27 cellular contexts compared by ENCODE assay signal in genomic region chr2:235864311-235864710, GRCh38.
"Had no signal": no experiment of that assay in that cellular context is flagged by ENCODE, and none has a peak within 500 bp of the region (broad histone marks: within the 10 kb centered on the region; RNA-seq: fewer than 3 reads in every experiment).

No MANE protein-coding gene starts in this region.

- H3K4me1 Mint-ChIP-seq: naive thymus-derived CD8-positive, alpha-beta T cell had no signal

- H3K27ac ChIP-seq: cardiac muscle cell, esophagus muscularis mucosa, heart right ventricle, left lung, lower lobe of right lung, right lobe of liver, skin epidermis, thoracic aorta, uterus had no signal

- H3K4me3 Mint-ChIP-seq: activated CD4-positive, alpha-beta memory T cell treated with anti-CD3 and anti-CD28 coated beads for 36 hours; activated T-cell treated with anti-CD3 and anti-CD28 coated beads, Interleukin-2, amount 50 U/mL, for 24 hours; endodermal cell; naive thymus-derived CD8-positive, alpha-beta T cell; stimulated activated naive CD8-positive, alpha-beta T cell treated with anti-CD3 and anti-CD28 coated beads, Interleukin-15, Interleukin-2, amounts not matched to agents 100 ng/mL and 50 ng/mL, for 24 hours; T-helper 2 cell treated with Interferon-gamma antibody and Interleukin-4, amounts not matched to agents 5 μg/mL and 100 μg/mL, for 36 hours had no signal

- H3K4me3 ChIP-seq: cardiac muscle cell, esophagus muscularis mucosa, heart right ventricle, left lung, lower lobe of right lung, right lobe of liver, skin epidermis, thoracic aorta, uterus had no signal

- H3K9me3 Mint-ChIP-seq: activated CD4-positive, alpha-beta memory T cell treated with anti-CD3 and anti-CD28 coated beads for 36 hours; activated T-cell treated with anti-CD3 and anti-CD28 coated beads, Interleukin-2, amount 50 U/mL, for 24 hours; endodermal cell; T-helper 2 cell treated with Interferon-gamma antibody and Interleukin-4, amounts not matched to agents 5 μg/mL and 100 μg/mL, for 36 hours had no signal

- H3K36me3 Mint-ChIP-seq: activated CD4-positive, alpha-beta memory T cell treated with anti-CD3 and anti-CD28 coated beads for 36 hours; naive thymus-derived CD8-positive, alpha-beta T cell had no signal

- H3K4me1 ChIP-seq: left lung, lower lobe of right lung, right lobe of liver, uterus had no signal

- H3K36me3 ChIP-seq: cardiac muscle cell, esophagus muscularis mucosa, heart right ventricle, left lung, lower lobe of right lung, right lobe of liver, thoracic aorta, uterus had no signal

- ATAC-seq: heart right ventricle; left lung; lower lobe of right lung; naive thymus-derived CD8-positive, alpha-beta T cell; right lobe of liver had no signal

- H3K27ac Mint-ChIP-seq: activated CD4-positive, alpha-beta memory T cell treated with anti-CD3 and anti-CD28 coated beads for 36 hours; activated T-cell treated with anti-CD3 and anti-CD28 coated beads, Interleukin-2, amount 50 U/mL, for 24 hours; endodermal cell; naive thymus-derived CD8-positive, alpha-beta T cell; stimulated activated naive CD8-positive, alpha-beta T cell treated with anti-CD3 and anti-CD28 coated beads, Interleukin-15, Interleukin-2, amounts not matched to agents 100 ng/mL and 50 ng/mL, for 24 hours; T-helper 2 cell treated with Interferon-gamma antibody and Interleukin-4, amounts not matched to agents 5 μg/mL and 100 μg/mL, for 36 hours had no signal

- H3K9me3 ChIP-seq: esophagus muscularis mucosa, left lung, lower lobe of right lung, right lobe of liver, thoracic aorta, uterus had no signal

- H3K27me3 ChIP-seq: cardiac muscle cell, esophagus muscularis mucosa, heart right ventricle, right lobe of liver, uterus had no signal

- DNase-seq: activated CD4-positive, alpha-beta memory T cell treated with anti-CD3 and anti-CD28 coated beads for 36 hours; activated CD4-positive, alpha-beta T cell treated with anti-CD3 and anti-CD28 coated beads for 4 hours; activated CD8-positive, alpha-beta memory T cell treated with anti-CD3 and anti-CD28 coated beads, Interleukin-2, amount 50 U/mL, for 4 hours; activated gamma-delta T cell treated with Interleukin-2 at 50 U/mL for 16 hours; activated naive CD4-positive, alpha-beta T cell treated with anti-CD3 and anti-CD28 coated beads, Interleukin-2, amount 50 U/mL, for 16 hours; activated T-cell treated with anti-CD3 and anti-CD28 coated beads, Interleukin-2, amount 50 U/mL, for 24 hours; cerebellar nuclear complex; endodermal cell; foreskin melanocyte; heart right ventricle; kidney glomerular epithelial cell; left lung; lower lobe of right lung; mesenchymal stem cell; naive thymus-derived CD8-positive, alpha-beta T cell; right lobe of liver; stimulated activated CD4-positive, alpha-beta T cell treated with anti-CD3 and anti-CD28 coated beads, Interleukin-12 subunit alpha, Interleukin-12 subunit beta, amount 100 ng/mL, for 4 hours; stimulated activated CD4-positive, alpha-beta T cell treated with anti-CD3 and anti-CD28 coated beads, Interleukin-4, amount 100 ng/mL, for 1 hour; T-helper 1 cell; trophoblast cell; uterus had no signal
